ENCODE assay signal across 1 cellular context in the genomic region with DNA sequence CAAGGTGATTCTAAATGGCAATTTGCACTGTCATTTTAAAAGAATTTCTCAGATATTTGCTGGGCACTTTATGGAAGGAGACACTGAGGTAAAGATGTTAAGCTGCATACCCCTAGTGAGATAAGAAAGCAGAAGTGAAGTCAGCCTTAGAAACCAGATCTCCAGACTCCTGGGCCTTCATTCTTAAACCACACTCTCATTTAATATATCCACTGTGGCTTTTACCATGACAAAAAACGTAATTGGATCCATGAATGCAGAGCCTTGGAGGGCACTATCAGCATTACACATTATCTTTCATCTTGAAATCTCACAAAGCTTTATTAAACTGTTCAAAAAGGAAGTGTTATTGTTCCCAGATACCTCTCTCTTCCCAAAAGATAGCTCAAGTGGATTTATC.
TF ChIP-seq lines count a peak whose summit lies in the region.

No MANE protein-coding gene starts in this region.

TF ChIP-seq in endothelial cell of umbilical vein, 7 proteins besides CTCF, POLR2A, EP300 and RAD21:
- no peak for TF ChIP-seq FOS (IDR thresholded peaks at IDR 0.05; ENCODE audit: borderline replicate concordance, insufficient read depth, low read length)
- TF ChIP-seq MYC (IDR thresholded peaks at IDR 0.05; ENCODE audit: low read depth, low read length) = no peak
- TF ChIP-seq POLR2AphosphoS5 (IDR thresholded peaks at IDR 0.05; ENCODE audit: insufficient read depth, low read depth, low read length) = no peak
- TF ChIP-seq JUN (IDR thresholded peaks at IDR 0.05; ENCODE audit: borderline replicate concordance, insufficient read depth, insufficient read length, low read depth) = no peak
- no peak for TF ChIP-seq GATA2 (IDR thresholded peaks at IDR 0.05; ENCODE audit: insufficient read depth, insufficient read length, low read depth, low read length)
- TF ChIP-seq, protein P1, sequence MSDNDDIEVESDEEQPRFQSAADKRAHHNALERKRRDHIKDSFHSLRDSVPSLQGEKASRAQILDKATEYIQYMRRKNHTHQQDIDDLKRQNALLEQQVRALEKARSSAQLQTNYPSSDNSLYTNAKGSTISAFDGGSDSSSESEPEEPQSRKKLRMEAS (IDR thresholded peaks at IDR 0.05; ENCODE audit: insufficient read depth, insufficient read length) = no peak
- TF ChIP-seq EZH2 (IDR thresholded peaks at IDR 0.05; ENCODE audit: borderline replicate concordance, low read depth, low read length, severe bottlenecking) = no peak
